Comparison of ENCODE assay signal across 13 cellular contexts in genomic region chr12:77686760-77687159, GRCh38.
DNase-seq lines count a peak whose midpoint lies in the region; ATAC-seq and TF ChIP-seq lines count a peak whose summit lies in the region.
"Had no signal": no experiment of that assay in that cellular context is flagged by ENCODE, and none has a peak within 500 bp of the region (broad histone marks: within the 10 kb centered on the region; RNA-seq: fewer than 3 reads in every experiment).

No MANE protein-coding gene starts in this region.

- no peak overlapping the region for H3K4ac ChIP-seq in H9 (ENCODE audit: low read depth, low read length)

- ATAC-seq in stimulated activated memory B cell treated with anti-CD40 and anti-IgM and Interleukin-4, amounts not matched to agents 10 μg/mL and 1 μg/mL and 100 μg/mL, for 72 hours, result no peak
- ATAC-seq: gastrocnemius medialis had no signal

- intact Hi-C loops in testis (cut with DNase I; ENCODE audit: low total_unique reads), result no loop called here

- H3K23me2 ChIP-seq in H9 (ENCODE audit: insufficient read length, low read depth, low read length, poor library complexity, severe bottlenecking), result no peaks in the 10 kb centered on the region

- H3K18ac ChIP-seq in H9 (ENCODE audit: insufficient read length, low read depth, low read length), result no peak overlapping the region

- H3K27me3 ChIP-seq in H9 (ENCODE audit: insufficient read depth, low read length) (no peaks in the 10 kb centered on the region), testis (no peaks in the 10 kb centered on the region)
- H3K27me3 ChIP-seq: ascending aorta, gastrocnemius medialis had no signal

- no peak overlapping the region for H2BK120ac ChIP-seq in H9 (ENCODE audit: low read depth, low read length, poor library complexity, severe bottlenecking)

- no CpG with 5 or more reads among the region's 2 CpGs for WGBS in H9 (ENCODE audit: extremely low coverage, insufficient read length, low lambda C conversion rate)
- 83 to 95% methylated on average over 2 of the region's 2 CpGs for WGBS in testis, 2 donors

- no peaks in the 10 kb centered on the region for H3K36me3 ChIP-seq in SK-N-MC (ENCODE audit: insufficient read depth, low read length)
- no peaks in the 10 kb centered on the region for H3K36me3 ChIP-seq in testis (ENCODE audit: low read depth, missing control alignments)
- H3K36me3 ChIP-seq: ascending aorta, gastrocnemius medialis had no signal

- no peak overlapping the region for H3K14ac ChIP-seq in H9 (ENCODE audit: insufficient read depth, low read length)

- CTCF ChIA-PET in AG04449 (lab: Yijun Ruan, JAX), result interaction anchor here (0.8 to 4.1 kb wide), 13 partner anchors 10 to 654 kb away, joined by 3 to 93 read pairs (median 4); no protein-coding TSS in a partner anchor

- no peak overlapping the region for H2BK5ac ChIP-seq in H9 (ENCODE audit: insufficient read length, low read length)

- TF ChIP-seq CTCF in AG04449 (IDR thresholded peaks at IDR 0.05; ENCODE audit: insufficient read depth, low read length, missing control alignments), result peak; percentile 13
- peak; percentile 53 for TF ChIP-seq CTCF in H9 (conservative IDR thresholded peaks at IDR 0.05)
- no peak for TF ChIP-seq CTCF in testis (IDR thresholded peaks at IDR 0.05)

- no peak overlapping the region for H4K91ac ChIP-seq in H9 (ENCODE audit: insufficient read length, low read depth, low read length)

- no peak overlapping the region for H3K4me2 ChIP-seq in H9 (ENCODE audit: insufficient read depth, insufficient read length, low read length)

- DNase-seq in AG04449 (ENCODE audit: low read depth, low spot score) (no peak), H9 (no peak), SK-N-MC (ENCODE audit: low read depth, low spot score) (peak; percentile 35), fibroblast of the conjunctiva (ENCODE audit: low read depth) (peak; percentile 34), testis (no peak), SKM-1 treated with dmso at 0.1 percent for 144 hours (lab: John Stamatoyannopoulos, UW; ENCODE audit: unreplicated experiment) (no peak)
- no peak for DNase-seq in stimulated activated CD4-positive, alpha-beta T cell treated with anti-CD3 and anti-CD28 coated beads, Interleukin-4, amount 100 ng/mL, for 4 hours
- DNase-seq: CD4-positive, CD25-positive, alpha-beta regulatory T cell; gastrocnemius medialis; trophoblast cell had no signal

- no peak overlapping the region for H2BK12ac ChIP-seq in H9 (ENCODE audit: insufficient read length, low read depth, low read length)

- H4K20me1 ChIP-seq in H9 (ENCODE audit: control insufficient read depth, insufficient read depth, insufficient read length), result no peaks in the 10 kb centered on the region

- H2BK20ac ChIP-seq in H9 (ENCODE audit: low read depth, low read length, poor library complexity, severe bottlenecking), result no peak overlapping the region

- no peaks in the 10 kb centered on the region for H3K36me3 Mint-ChIP-seq in H9 (ENCODE audit: insufficient read depth in 1 of 3, low read depth in 3 of 3)
- H3K36me3 Mint-ChIP-seq in stimulated activated memory B cell treated with anti-CD40 and anti-IgM and Interleukin-4, amounts not matched to agents 10 μg/mL and 1 μg/mL and 100 μg/mL, for 72 hours, result no peaks in the 10 kb centered on the region
- H3K36me3 Mint-ChIP-seq: CD4-positive, CD25-positive, alpha-beta regulatory T cell had no signal

- no peak overlapping the region for H3K27ac Mint-ChIP-seq in H9
- no peak overlapping the region for H3K27ac Mint-ChIP-seq in stimulated activated memory B cell treated with anti-CD40 and anti-IgM and Interleukin-4, amounts not matched to agents 10 μg/mL and 1 μg/mL and 100 μg/mL, for 72 hours
- H3K27ac Mint-ChIP-seq: CD4-positive, CD25-positive, alpha-beta regulatory T cell; T-helper 2 cell treated with Interferon-gamma antibody and Interleukin-4, amounts not matched to agents 5 μg/mL and 100 μg/mL, for 36 hours had no signal

- no peak overlapping the region for H4K5ac ChIP-seq in H9 (ENCODE audit: insufficient read length, low read depth, low read length)

- H3K9me3 ChIP-seq in H9 (ENCODE audit: control insufficient read depth, low read depth, low read length) (no peaks in the 10 kb centered on the region), SK-N-MC (ENCODE audit: low read depth, low read length) (no peaks in the 10 kb centered on the region), testis (no peaks in the 10 kb centered on the region)
- H3K9me3 ChIP-seq: ascending aorta, gastrocnemius medialis had no signal

- no peak overlapping the region for H3T11ph ChIP-seq in H9 (ENCODE audit: low read length)

- no peak overlapping the region for H3K27ac ChIP-seq in H9 (ENCODE audit: insufficient read length, low read depth, low read length)
- H3K27ac ChIP-seq in SK-N-MC, result no peak overlapping the region
- no peak overlapping the region for H3K27ac ChIP-seq in testis
- H3K27ac ChIP-seq: ascending aorta, gastrocnemius medialis had no signal

- H3K4me1 Mint-ChIP-seq in H9, result no peaks in the 10 kb centered on the region
- H3K4me1 Mint-ChIP-seq in stimulated activated memory B cell treated with anti-CD40 and anti-IgM and Interleukin-4, amounts not matched to agents 10 μg/mL and 1 μg/mL and 100 μg/mL, for 72 hours, result no peaks in the 10 kb centered on the region
- H3K4me1 Mint-ChIP-seq: CD4-positive, CD25-positive, alpha-beta regulatory T cell had no signal

- H3K79me2 ChIP-seq in H9 (ENCODE audit: insufficient read depth, low read length), result no peaks in the 10 kb centered on the region

- no peak overlapping the region for H3K4me3 ChIP-seq in AG04449 (ENCODE audit: low read depth, low read length)
- peak overlapping the region; percentile 12; the same call in 1 of the 2 replicates for H3K4me3 ChIP-seq in SK-N-MC
- H3K4me3 ChIP-seq in testis, result no peak overlapping the region
- H3K4me3 ChIP-seq: ascending aorta, gastrocnemius medialis had no signal

- H3K4me1 ChIP-seq in H9 (ENCODE audit: insufficient read depth, low read length), result no peaks in the 10 kb centered on the region
- H3K4me1 ChIP-seq in testis, result no peaks in the 10 kb centered on the region
- H3K4me1 ChIP-seq: ascending aorta, gastrocnemius medialis had no signal

- no peaks in the 10 kb centered on the region for H3K27me3 Mint-ChIP-seq in H9 (ENCODE audit: low read depth)
- no peaks in the 10 kb centered on the region for H3K27me3 Mint-ChIP-seq in stimulated activated memory B cell treated with anti-CD40 and anti-IgM and Interleukin-4, amounts not matched to agents 10 μg/mL and 1 μg/mL and 100 μg/mL, for 72 hours
- H3K27me3 Mint-ChIP-seq: CD4-positive, CD25-positive, alpha-beta regulatory T cell had no signal

- no peak overlapping the region for H3K56ac ChIP-seq in H9 (ENCODE audit: insufficient read length, low read depth, low read length)

- no peak overlapping the region for H3K4me3 Mint-ChIP-seq in H9
- no peak overlapping the region for H3K4me3 Mint-ChIP-seq in stimulated activated memory B cell treated with anti-CD40 and anti-IgM and Interleukin-4, amounts not matched to agents 10 μg/mL and 1 μg/mL and 100 μg/mL, for 72 hours
- H3K4me3 Mint-ChIP-seq: CD4-positive, CD25-positive, alpha-beta regulatory T cell; T-helper 2 cell treated with Interferon-gamma antibody and Interleukin-4, amounts not matched to agents 5 μg/mL and 100 μg/mL, for 36 hours had no signal

- H4K8ac ChIP-seq in H9 (replicated peaks; ENCODE audit: insufficient read length, low read depth, low read length), result no peak overlapping the region

- no peak for TF ChIP-seq POLR2A in testis (IDR thresholded peaks at IDR 0.05)

- H2AK5ac ChIP-seq in H9 (ENCODE audit: insufficient read length, low read length), result no peak overlapping the region

- no peak overlapping the region for H2AFZ ChIP-seq in H9 (ENCODE audit: low read length)

- H3K9me3 Mint-ChIP-seq in H9, result no peaks in the 10 kb centered on the region
- no peaks in the 10 kb centered on the region for H3K9me3 Mint-ChIP-seq in stimulated activated memory B cell treated with anti-CD40 and anti-IgM and Interleukin-4, amounts not matched to agents 10 μg/mL and 1 μg/mL and 100 μg/mL, for 72 hours
- H3K9me3 Mint-ChIP-seq: T-helper 2 cell treated with Interferon-gamma antibody and Interleukin-4, amounts not matched to agents 5 μg/mL and 100 μg/mL, for 36 hours had no signal

- H3K79me1 ChIP-seq in H9 (ENCODE audit: insufficient read depth, low read depth, low read length, poor library complexity, severe bottlenecking), result no peaks in the 10 kb centered on the region

- POLR2A ChIA-PET in AG04449 (lab: Yijun Ruan, JAX), result no interaction called here

- H3K9ac ChIP-seq in H9 (ENCODE audit: extremely low read depth, insufficient read length, low read length), result no peak overlapping the region
- H3K9ac ChIP-seq in SK-N-MC (ENCODE audit: insufficient read length), result no peak overlapping the region

- no peak overlapping the region for H3K23ac ChIP-seq in H9 (ENCODE audit: insufficient read length, low read depth, low read length)

- no peak overlapping the region for H2BK15ac ChIP-seq in H9 (ENCODE audit: low read depth, low read length)

Comparison
In these comparisons a context has a peak if more than half of its experiments do, and no peak if none do; other contexts are left out.
1. DNase-seq: peak in SK-N-MC (single experiment) and fibroblast of the conjunctiva (single experiment); none in AG04449 (single experiment), H9 (single experiment), stimulated activated CD4-positive, alpha-beta T cell treated with anti-CD3 and anti-CD28 coated beads, Interleukin-4, amount 100 ng/mL, for 4 hours (0 of 2), testis (single experiment) and SKM-1 treated with dmso at 0.1 percent for 144 hours (single experiment).
2. CTCF ChIP-seq: peak in AG04449 (single experiment) and H9 (single experiment); none in testis (0 of 3).